ENCODE assay signal across 8 cellular contexts in genomic region chr10:129031233-129032150, GRCh38.
DNase-seq lines count a peak whose midpoint lies in the region; ATAC-seq and TF ChIP-seq lines count a peak whose summit lies in the region.

No MANE protein-coding gene starts in this region.

- H3F3A ChIP-seq in Loucy (ENCODE audit: low read depth) = peaks cover 5% of the 10 kb centered on the region; the same call in 1 of the 2 replicates

- no peaks in the 10 kb centered on the region for H3K27me3 ChIP-seq in Loucy (ENCODE audit: insufficient read depth, low read length, poor library complexity, severe bottlenecking)

- H3K27me3 Mint-ChIP-seq in CD14-positive monocyte (ENCODE audit: low read depth in 3 of 3) (peaks cover 39 to 57% (median 43%) of the 10 kb centered on the region in 3 donors), mesothelial cell of epicardium (ENCODE audit: low read depth) (peaks cover 54% of the 10 kb centered on the region)

- peak overlapping the region; percentile 68 for H2AFZ ChIP-seq in Loucy (ENCODE audit: low read length)

- peaks cover 30% of the 10 kb centered on the region for H3K79me2 ChIP-seq in Loucy (ENCODE audit: insufficient read depth, low read length)

- no peak overlapping the region for H3K27ac Mint-ChIP-seq in CD14-positive monocyte
- no peak overlapping the region for H3K27ac Mint-ChIP-seq in mesothelial cell of epicardium

- H3K36me3 Mint-ChIP-seq in CD14-positive monocyte = no peaks in the 10 kb centered on the region
- no peaks in the 10 kb centered on the region for H3K36me3 Mint-ChIP-seq in mesothelial cell of epicardium

- H3K9me3 ChIP-seq in Loucy (ENCODE audit: insufficient read depth, low read depth, low read length) = no peaks in the 10 kb centered on the region

- no peaks in the 10 kb centered on the region for H3K9me2 ChIP-seq in Loucy (replicated peaks; ENCODE audit: low read depth, low read length)

- no peaks in the 10 kb centered on the region for H3K36me3 ChIP-seq in Loucy (ENCODE audit: insufficient read depth, low read length)

- H4K20me1 ChIP-seq in Loucy (ENCODE audit: insufficient read depth, low read length, poor library complexity, severe bottlenecking) = no peaks in the 10 kb centered on the region

- peaks cover 0 to 3% (median 0%) of the 10 kb centered on the region in 7 donors for H3K9me3 Mint-ChIP-seq in CD14-positive monocyte
- no peaks in the 10 kb centered on the region for H3K9me3 Mint-ChIP-seq in mesothelial cell of epicardium

- ATAC-seq in GM19397 (IDR thresholded peaks at IDR 0.05; ENCODE audit: unreplicated experiment) = peak; percentile 69

- peak overlapping the region; percentile 81 for H3K4me3 ChIP-seq in Loucy (ENCODE audit: low read length, poor library complexity, severe bottlenecking)

- H3K4me1 ChIP-seq in Loucy (ENCODE audit: insufficient read depth, low read length, poor library complexity, severe bottlenecking) = peaks cover 57% of the 10 kb centered on the region

- peaks cover 5% of the 10 kb centered on the region for H3K4me1 Mint-ChIP-seq in CD14-positive monocyte
- H3K4me1 Mint-ChIP-seq in mesothelial cell of epicardium = peaks cover 8% of the 10 kb centered on the region

- H3K9ac ChIP-seq in Loucy (ENCODE audit: low read depth, low read length, poor library complexity, severe bottlenecking) = peak overlapping the region; percentile 98

- peak; percentile 41 for TF ChIP-seq CTCF in CD14-positive monocyte (IDR thresholded peaks at IDR 0.05)
- peak; percentile 99 for TF ChIP-seq CTCF in Loucy (conservative IDR thresholded peaks at IDR 0.05; ENCODE audit: low read length)
- peak; percentile 70 for TF ChIP-seq CTCF in mesothelial cell of epicardium (IDR thresholded peaks at IDR 0.05; ENCODE audit: unreplicated experiment)

- peak overlapping the region in 1 of 2 donors; percentile 12 for H3K4me3 Mint-ChIP-seq in CD14-positive monocyte
- H3K4me3 Mint-ChIP-seq in mesothelial cell of epicardium = no peak overlapping the region

- DNase-seq in CD14-positive monocyte (ENCODE audit: low spot score) = no peak
- peak; percentile 5 to 35 for DNase-seq in activated CD4-positive, alpha-beta T cell treated with anti-CD3 and anti-CD28 coated beads for 24 hours (ENCODE audit: low read depth in 2 of 2)
- DNase-seq in effector CD4-positive, alpha-beta T cell = peak; percentile 12
- DNase-seq in mesothelial cell of epicardium (ENCODE audit: low spot score in 2 of 2, unreplicated experiment in 2 of 2) = peak; percentile 59 to 85
- peak; percentile 54 for DNase-seq in superior temporal gyrus (ENCODE audit: extremely low spot score)
- no peak for DNase-seq in NCI-H1694 (lab: John Stamatoyannopoulos, UW)

- peak overlapping the region; percentile 97 for H3K4me2 ChIP-seq in Loucy (ENCODE audit: low read depth, low read length, poor library complexity, severe bottlenecking)

- intact Hi-C loops in CD14-positive monocyte (cut with micrococcal nuclease) = loop anchor here in 1 of 2 donors (5.0 kb wide), 1 partner anchor 1096 kb away; no protein-coding TSS in a partner anchor

Comparison
In these comparisons a context has a peak if more than half of its experiments do, and no peak if none do; other contexts are left out.
1. DNase-seq: peak in activated CD4-positive, alpha-beta T cell treated with anti-CD3 and anti-CD28 coated beads for 24 hours (2 of 2), effector CD4-positive, alpha-beta T cell (single experiment), mesothelial cell of epicardium (2 of 2) and superior temporal gyrus (single experiment); none in CD14-positive monocyte (single experiment) and NCI-H1694 (single experiment).
2. CTCF ChIP-seq: peak in every context shown above with its lines; median percentile 99 in Loucy; 70 in mesothelial cell of epicardium; 41 in CD14-positive monocyte.